9 cellular contexts compared by ENCODE assay signal in genomic region chr4:155675709-155676429, GRCh38. TPM values are rescaled to one million over a fixed set of nuclear protein-coding genes. Genes with fewer than 3 reads are reported as not detected.
DNase-seq lines count a peak whose midpoint lies in the region; ATAC-seq, FAIRE-seq and TF ChIP-seq lines count a peak whose summit lies in the region.
"Had no signal": no experiment of that assay in that cellular context is flagged by ENCODE, and none has a peak within 500 bp of the region (broad histone marks: within the 10 kb centered on the region; RNA-seq: fewer than 3 reads in every experiment).

No MANE protein-coding gene starts in this region.

- FAIRE-seq in frontal cortex (lab: Jason Lieb, UNC) = no peak

- intact Hi-C loops in esophagus muscularis mucosa (cut with DNase I) = loop anchor here (10.0 kb wide), 1 partner anchor 231 kb away; no protein-coding TSS in a partner anchor
- intact Hi-C loops in stomach (cut with DNase I; ENCODE audit: low total_unique reads) = no loop called here
- intact Hi-C loops in dorsolateral prefrontal cortex (cut with DNase I) = no loop called here

- TF ChIP-seq POLR2A in esophagus muscularis mucosa (IDR thresholded peaks at IDR 0.05; ENCODE audit: low read depth) (no peak), stomach (IDR thresholded peaks at IDR 0.05) (no peak)

- ATAC-seq in GM19438 (IDR thresholded peaks at IDR 0.05; ENCODE audit: low read depth, unreplicated experiment) (peak; percentile 79), HG03521 (IDR thresholded peaks at IDR 0.05; ENCODE audit: unreplicated experiment) (peak; percentile 54)
- ATAC-seq: HCT116 had no signal

- H3K4me1 ChIP-seq in esophagus muscularis mucosa = peaks cover 11 to 53% (median 27%) of the 10 kb centered on the region in 4 donors
- H3K4me1 ChIP-seq in stomach = peaks cover 0 to 19% (median 9%) of the 10 kb centered on the region in 4 donors

- H3K27me3 ChIP-seq in esophagus muscularis mucosa (no peaks in the 10 kb centered on the region), stomach (no peaks in the 10 kb centered on the region), dorsolateral prefrontal cortex (no peaks in the 10 kb centered on the region)

- no peak overlapping the region for H3K4me3 ChIP-seq in esophagus muscularis mucosa
- no peak overlapping the region for H3K4me3 ChIP-seq in stomach
- peak overlapping the region in 5 of 59 donors; percentile 5 to 21 (median 7) for H3K4me3 ChIP-seq in dorsolateral prefrontal cortex

- TF ChIP-seq EP300 in esophagus muscularis mucosa (IDR thresholded peaks at IDR 0.05) (no peak), stomach (IDR thresholded peaks at IDR 0.05) (no peak)

- DNase-seq in esophagus muscularis mucosa (ENCODE audit: extremely low spot score) = no peak
- DNase-seq in stomach = no peak
- DNase-seq in NCI-H526 (lab: John Stamatoyannopoulos, UW) = no peak
- no peak for DNase-seq in frontal cortex (ENCODE audit: low spot score in 2 of 2)
- no peak for DNase-seq in iPS-NIHi7 (ENCODE audit: extremely low spot score)
- no peak for DNase-seq in dorsolateral prefrontal cortex

- H3K36me3 ChIP-seq in esophagus muscularis mucosa = no peaks in the 10 kb centered on the region
- H3K36me3 ChIP-seq in stomach = no peaks in the 10 kb centered on the region

- H3K9me3 ChIP-seq in esophagus muscularis mucosa (no peaks in the 10 kb centered on the region), stomach (no peaks in the 10 kb centered on the region)

- TF ChIP-seq CTCF in esophagus muscularis mucosa (IDR thresholded peaks at IDR 0.05) (no peak), stomach (IDR thresholded peaks at IDR 0.05) (no peak), dorsolateral prefrontal cortex (IDR thresholded peaks at IDR 0.05 in 54 of 56, conservative IDR thresholded peaks at IDR 0.05 in 2 of 56; ENCODE audit: low read depth in 1 of 56, partially characterized antibody in 56 of 56) (no peak)

- WGBS in esophagus muscularis mucosa = 28% methylated on average over 2 of the region's 2 CpGs
- WGBS in stomach, 5 donors = 22 to 51% (median 39%) methylated on average over 2 of the region's 2 CpGs

- H3K27ac ChIP-seq in esophagus muscularis mucosa (replicated peaks in 1 of 4) (peak overlapping the region; percentile 23 to 65 (median 37)), stomach (peak overlapping the region in 4 of 5 donors; percentile 13 to 65 (median 64)), dorsolateral prefrontal cortex (peak overlapping the region in 1 of 59 donors; percentile 36)

RNA-seq across cellular contexts. Expression of gene GUCY1A1, which starts 9.2 kb away (rescaled TPM):
- total RNA-seq in esophagus muscularis mucosa (10 to 100 TPM; 50.3 to 73.7 (median 57.8) TPM), stomach (10 to 100 TPM in 4 of 5 donors, 1 to 10 TPM in 1; 4.1 to 49.1 (median 28.6) TPM), frontal cortex (207 TPM), dorsolateral prefrontal cortex (10 to 100 TPM; 26.3 to 69.2 (median 43.1) TPM)
- 10 to 100 TPM in 1 of 3 donors, 1 to 10 TPM in 2; 4.1 to 10.5 (median 4.6) TPM for polyA plus RNA-seq in stomach
